In the genomic region with DNA sequence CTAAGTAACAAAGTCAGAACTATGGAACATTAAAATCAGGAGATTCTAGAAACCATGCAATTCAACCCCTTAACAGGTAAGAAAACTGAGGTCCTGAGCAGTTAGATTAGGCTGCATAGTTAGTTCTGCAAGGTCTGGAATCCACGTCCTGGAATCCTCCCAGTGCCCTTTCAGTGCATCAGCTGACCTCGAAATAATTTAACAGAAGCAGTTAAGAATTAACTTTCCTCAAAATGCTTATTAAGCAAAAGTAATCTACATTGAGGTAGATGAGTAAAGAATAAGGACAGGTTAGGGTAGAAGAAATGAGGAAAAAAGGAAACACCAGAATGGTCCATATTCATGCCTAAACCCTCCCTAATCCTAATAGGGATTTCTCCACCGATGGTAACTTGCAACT, we compare ENCODE assay signal across 2 cellular contexts.
TF ChIP-seq lines count a peak whose summit lies in the region.

No MANE protein-coding gene starts in this region.

TF ChIP-seq in A549, 52 proteins besides CTCF, POLR2A, EP300 and RAD21:
- TF ChIP-seq RFX5 (IDR thresholded peaks at IDR 0.05) (no peak), MAFK (IDR thresholded peaks at IDR 0.05; ENCODE audit: partially characterized antibody) (peak; percentile 70), RARB (CRISPR knock-in tag; IDR thresholded peaks at IDR 0.05) (no peak), PHF8 (IDR thresholded peaks at IDR 0.05; ENCODE audit: borderline replicate concordance, low read depth) (no peak)
- TF ChIP-seq, protein P1, sequence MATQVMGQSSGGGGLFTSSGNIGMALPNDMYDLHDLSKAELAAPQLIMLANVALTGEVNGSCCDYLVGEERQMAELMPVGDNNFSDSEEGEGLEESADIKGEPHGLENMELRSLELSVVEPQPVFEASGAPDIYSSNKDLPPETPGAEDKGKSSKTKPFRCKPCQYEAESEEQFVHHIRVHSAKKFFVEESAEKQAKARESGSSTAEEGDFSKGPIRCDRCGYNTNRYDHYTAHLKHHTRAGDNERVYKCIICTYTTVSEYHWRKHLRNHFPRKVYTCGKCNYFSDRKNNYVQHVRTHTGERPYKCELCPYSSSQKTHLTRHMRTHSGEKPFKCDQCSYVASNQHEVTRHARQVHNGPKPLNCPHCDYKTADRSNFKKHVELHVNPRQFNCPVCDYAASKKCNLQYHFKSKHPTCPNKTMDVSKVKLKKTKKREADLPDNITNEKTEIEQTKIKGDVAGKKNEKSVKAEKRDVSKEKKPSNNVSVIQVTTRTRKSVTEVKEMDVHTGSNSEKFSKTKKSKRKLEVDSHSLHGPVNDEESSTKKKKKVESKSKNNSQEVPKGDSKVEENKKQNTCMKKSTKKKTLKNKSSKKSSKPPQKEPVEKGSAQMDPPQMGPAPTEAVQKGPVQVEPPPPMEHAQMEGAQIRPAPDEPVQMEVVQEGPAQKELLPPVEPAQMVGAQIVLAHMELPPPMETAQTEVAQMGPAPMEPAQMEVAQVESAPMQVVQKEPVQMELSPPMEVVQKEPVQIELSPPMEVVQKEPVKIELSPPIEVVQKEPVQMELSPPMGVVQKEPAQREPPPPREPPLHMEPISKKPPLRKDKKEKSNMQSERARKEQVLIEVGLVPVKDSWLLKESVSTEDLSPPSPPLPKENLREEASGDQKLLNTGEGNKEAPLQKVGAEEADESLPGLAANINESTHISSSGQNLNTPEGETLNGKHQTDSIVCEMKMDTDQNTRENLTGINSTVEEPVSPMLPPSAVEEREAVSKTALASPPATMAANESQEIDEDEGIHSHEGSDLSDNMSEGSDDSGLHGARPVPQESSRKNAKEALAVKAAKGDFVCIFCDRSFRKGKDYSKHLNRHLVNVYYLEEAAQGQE (IDR thresholded peaks at IDR 0.05): no peak
TF ChIP-seq in A549: peak in this region for 1.

TF ChIP-seq in HepG2, 621 proteins besides CTCF, POLR2A, EP300 and RAD21:
- TF ChIP-seq, protein P2, sequence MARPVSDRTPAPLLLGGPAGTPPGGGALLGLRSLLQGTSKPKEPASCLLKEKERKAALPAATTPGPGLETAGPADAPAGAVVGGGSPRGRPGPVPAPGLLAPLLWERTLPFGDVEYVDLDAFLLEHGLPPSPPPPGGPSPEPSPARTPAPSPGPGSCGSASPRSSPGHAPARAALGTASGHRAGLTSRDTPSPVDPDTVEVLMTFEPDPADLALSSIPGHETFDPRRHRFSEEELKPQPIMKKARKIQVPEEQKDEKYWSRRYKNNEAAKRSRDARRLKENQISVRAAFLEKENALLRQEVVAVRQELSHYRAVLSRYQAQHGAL (CRISPR knock-in tag; IDR thresholded peaks at IDR 0.05; ENCODE audit: not compliant biosample characterization): no peak
- TF ChIP-seq MAFK (conservative IDR thresholded peaks at IDR 0.05 in 1 of 2, IDR thresholded peaks at IDR 0.05 in 1 of 2; ENCODE audit: low read length in 2 of 2) (peak; percentile 22 to 70; a peak in 3 of 4 replicates), ZNF644 (CRISPR knock-in tag; IDR thresholded peaks at IDR 0.05; ENCODE audit: low read depth) (no peak), MAFF (IDR thresholded peaks at IDR 0.05; ENCODE audit: low read depth, low read length) (peak; percentile 55; the same call in 1 of the 2 replicates), NFKBIZ (CRISPR knock-in tag; IDR thresholded peaks at IDR 0.05) (no peak), ZMAT5 (CRISPR knock-in tag; IDR thresholded peaks at IDR 0.05; ENCODE audit: borderline replicate concordance, low read depth) (no peak), ZMYM3 (CRISPR knock-in tag; IDR thresholded peaks at IDR 0.05) (no peak)
